32 cellular contexts compared by ENCODE assay signal in the genomic region with DNA sequence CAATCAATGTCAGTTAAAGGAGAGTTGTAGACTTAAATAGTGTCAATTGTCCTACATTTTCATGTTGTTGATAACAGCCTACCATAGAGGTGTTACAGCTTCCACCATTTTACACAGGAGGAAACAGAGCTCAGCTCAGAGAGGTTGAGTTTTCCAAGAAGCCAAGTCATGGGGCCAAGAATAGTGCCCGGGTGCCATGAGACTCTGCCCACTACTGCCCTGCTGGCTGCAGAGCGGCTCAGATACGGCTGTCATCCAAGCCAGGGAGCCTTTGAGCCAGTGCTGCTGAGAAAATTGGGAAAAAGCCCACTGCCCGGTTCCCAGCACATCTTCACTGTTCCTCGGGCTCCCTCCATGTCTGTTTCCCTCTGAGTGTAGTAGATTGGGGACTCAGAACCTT.
"Had no signal": no experiment of that assay in that cellular context is flagged by ENCODE, and none has a peak within 500 bp of the region (broad histone marks: within the 10 kb centered on the region; RNA-seq: fewer than 3 reads in every experiment).

No MANE protein-coding gene starts in this region.

- H3K27me3 Mint-ChIP-seq: activated CD4-positive, alpha-beta memory T cell treated with anti-CD3 and anti-CD28 coated beads for 36 hours; activated CD4-positive, alpha-beta T cell treated with anti-CD3 and anti-CD28 coated beads for 36 hours; activated CD4-positive, alpha-beta T cell treated with anti-CD3 and anti-CD28 coated beads, Interleukin-2, amount 10 ng/mL, durations not matched to agents 24 days and 14 days; activated CD8-positive, alpha-beta memory T cell treated with anti-CD3 and anti-CD28 coated beads, Interleukin-2, amount 10 ng/mL, durations not matched to agents 7 days and 5 days; activated naive CD4-positive, alpha-beta T cell treated with anti-CD3 and anti-CD28 coated beads, Interleukin-2, amount 50 U/mL, for 24 hours; activated naive CD8-positive, alpha-beta T cell treated with anti-CD3 and anti-CD28 coated beads, Interleukin-2, amount 10 ng/mL, durations not matched to agents 7 days and 5 days; effector memory CD8-positive, alpha-beta T cell; T-cell had no signal

- H3K4me3 ChIP-seq: esophagus squamous epithelium, heart right ventricle had no signal

- H3K9me3 ChIP-seq: esophagus squamous epithelium, heart right ventricle had no signal

- H3K27ac ChIP-seq: brain microvascular endothelial cell, epithelial cell of prostate, esophagus squamous epithelium, heart right ventricle, WERI-Rb-1 had no signal

- H3K4me3 Mint-ChIP-seq: activated CD4-positive, alpha-beta memory T cell treated with anti-CD3 and anti-CD28 coated beads for 36 hours; activated CD4-positive, alpha-beta T cell treated with anti-CD3 and anti-CD28 coated beads for 36 hours; activated CD4-positive, alpha-beta T cell treated with anti-CD3 and anti-CD28 coated beads, Interleukin-2, amount 10 ng/mL, durations not matched to agents 24 days and 14 days; activated CD8-positive, alpha-beta memory T cell treated with anti-CD3 and anti-CD28 coated beads, Interleukin-2, amount 10 ng/mL, durations not matched to agents 7 days and 5 days; activated CD8-positive, alpha-beta T cell treated with anti-CD3 and anti-CD28 coated beads, Interleukin-2, amount 10 ng/mL, durations not matched to agents 7 days and 5 days; activated naive CD4-positive, alpha-beta T cell treated with anti-CD3 and anti-CD28 coated beads for 36 hours; activated naive CD4-positive, alpha-beta T cell treated with anti-CD3 and anti-CD28 coated beads, Interleukin-2, amount 50 U/mL, for 24 hours; activated naive CD8-positive, alpha-beta T cell treated with anti-CD3 and anti-CD28 coated beads, Interleukin-2, amount 10 ng/mL, durations not matched to agents 7 days and 5 days; activated T-helper 1 cell treated with anti-CD3 and anti-CD28 coated beads, Interleukin-12 subunit alpha, Interleukin-12 subunit beta, Interleukin-2, Interleukin-4 antibody, amounts not matched to agents 30 ng/mL and 10 ng/mL and 1 ng/mL, durations not matched to agents 14 hours and 24 hours and 36 hours; effector memory CD8-positive, alpha-beta T cell; T-cell; T-helper 1 cell treated with Interleukin-12 subunit alpha and Interleukin-12 subunit beta and Interleukin-4 antibody, amounts not matched to agents 30 μg/mL and 1 μg/mL, for 36 hours had no signal

- ATAC-seq: activated CD4-positive, alpha-beta T cell treated with anti-CD3 and anti-CD28 coated beads for 36 hours; activated CD8-positive, alpha-beta memory T cell treated with anti-CD3 and anti-CD28 coated beads, Interleukin-2, amount 10 ng/mL, durations not matched to agents 7 days and 5 days; activated CD8-positive, alpha-beta T cell treated with anti-CD3 and anti-CD28 coated beads, Interleukin-2, amount 10 ng/mL, durations not matched to agents 7 days and 5 days; effector memory CD8-positive, alpha-beta T cell; T-cell had no signal

- H3K4me1 ChIP-seq: esophagus squamous epithelium had no signal

- H3K27me3 ChIP-seq: brain microvascular endothelial cell, esophagus squamous epithelium, heart right ventricle had no signal

- H3K27ac Mint-ChIP-seq: activated CD4-positive, alpha-beta memory T cell treated with anti-CD3 and anti-CD28 coated beads for 36 hours; activated CD4-positive, alpha-beta T cell treated with anti-CD3 and anti-CD28 coated beads for 36 hours; activated CD4-positive, alpha-beta T cell treated with anti-CD3 and anti-CD28 coated beads, Interleukin-2, amount 10 ng/mL, durations not matched to agents 24 days and 14 days; activated CD8-positive, alpha-beta memory T cell treated with anti-CD3 and anti-CD28 coated beads, Interleukin-2, amount 10 ng/mL, durations not matched to agents 7 days and 5 days; activated CD8-positive, alpha-beta T cell treated with anti-CD3 and anti-CD28 coated beads, Interleukin-2, amount 10 ng/mL, durations not matched to agents 7 days and 5 days; activated naive CD4-positive, alpha-beta T cell treated with anti-CD3 and anti-CD28 coated beads for 36 hours; activated naive CD4-positive, alpha-beta T cell treated with anti-CD3 and anti-CD28 coated beads, Interleukin-2, amount 50 U/mL, for 24 hours; activated naive CD8-positive, alpha-beta T cell treated with anti-CD3 and anti-CD28 coated beads, Interleukin-2, amount 10 ng/mL, durations not matched to agents 7 days and 5 days; activated T-helper 1 cell treated with anti-CD3 and anti-CD28 coated beads, Interleukin-12 subunit alpha, Interleukin-12 subunit beta, Interleukin-2, Interleukin-4 antibody, amounts not matched to agents 30 ng/mL and 10 ng/mL and 1 ng/mL, durations not matched to agents 14 hours and 24 hours and 36 hours; activated T-helper 2 cell treated with anti-CD3 and anti-CD28 coated beads, Interferon-gamma antibody, Interleukin-2, Interleukin-4, amounts not matched to agents 10 μg/mL and 5 μg/mL and 100 μg/mL, durations not matched to agents 14 hours and 24 hours and 36 hours; T-cell; T-helper 1 cell treated with Interleukin-12 subunit alpha and Interleukin-12 subunit beta and Interleukin-4 antibody, amounts not matched to agents 30 μg/mL and 1 μg/mL, for 36 hours had no signal

- DNase-seq: activated CD4-positive, alpha-beta memory T cell treated with anti-CD3 and anti-CD28 coated beads for 36 hours; activated CD4-positive, alpha-beta T cell treated with anti-CD3 and anti-CD28 coated beads for 36 hours; activated CD4-positive, alpha-beta T cell treated with anti-CD3 and anti-CD28 coated beads, Interleukin-2, amount 10 ng/mL, durations not matched to agents 24 days and 14 days; activated CD4-positive, CD25-positive, alpha-beta regulatory T cell; activated CD4-positive, CD25-positive, alpha-beta regulatory T cell treated with anti-CD3 and anti-CD28 coated beads, Interleukin-2, amount 50 U/mL, for 72 hours; activated CD8-positive, alpha-beta memory T cell treated with anti-CD3 and anti-CD28 coated beads, Interleukin-2, amount 10 ng/mL, durations not matched to agents 7 days and 5 days; activated CD8-positive, alpha-beta memory T cell treated with anti-CD3 and anti-CD28 coated beads, Interleukin-2, amount 50 U/mL, for 4 hours; activated CD8-positive, alpha-beta T cell treated with anti-CD3 and anti-CD28 coated beads, Interleukin-2, amount 10 ng/mL, durations not matched to agents 7 days and 5 days; activated effector memory CD4-positive, alpha-beta T cell treated with anti-CD3 and anti-CD28 coated beads, Interleukin-2, amount 50 U/mL, for 16 hours; activated naive CD4-positive, alpha-beta T cell treated with anti-CD3 and anti-CD28 coated beads for 36 hours; activated naive CD8-positive, alpha-beta T cell treated with anti-CD3 and anti-CD28 coated beads, Interleukin-2, amount 10 ng/mL, durations not matched to agents 7 days and 5 days; activated T-cell treated with anti-CD3 and anti-CD28 coated beads, Interleukin-2, amount 50 U/mL, for 1 hour; activated T-cell treated with anti-CD3 and anti-CD28 coated beads, Interleukin-2, amount 50 U/mL, for 48 hours; amniotic stem cell; brain microvascular endothelial cell; cortex of kidney; dermis blood vessel endothelial cell; effector CD4-positive, alpha-beta T cell; effector memory CD8-positive, alpha-beta T cell; esophagus squamous epithelium; foreskin melanocyte; glutamatergic neuron; heart right ventricle; SW 1271; T-cell; T1000; WERI-Rb-1 had no signal

- H3K9me3 Mint-ChIP-seq: activated CD4-positive, alpha-beta memory T cell treated with anti-CD3 and anti-CD28 coated beads for 36 hours; activated CD4-positive, alpha-beta T cell treated with anti-CD3 and anti-CD28 coated beads, Interleukin-2, amount 10 ng/mL, durations not matched to agents 24 days and 14 days; activated naive CD4-positive, alpha-beta T cell treated with anti-CD3 and anti-CD28 coated beads for 36 hours; activated naive CD4-positive, alpha-beta T cell treated with anti-CD3 and anti-CD28 coated beads, Interleukin-2, amount 50 U/mL, for 24 hours; activated naive CD8-positive, alpha-beta T cell treated with anti-CD3 and anti-CD28 coated beads, Interleukin-2, amount 10 ng/mL, durations not matched to agents 7 days and 5 days; activated T-helper 1 cell treated with anti-CD3 and anti-CD28 coated beads, Interleukin-12 subunit alpha, Interleukin-12 subunit beta, Interleukin-2, Interleukin-4 antibody, amounts not matched to agents 30 ng/mL and 10 ng/mL and 1 ng/mL, durations not matched to agents 14 hours and 24 hours and 36 hours; activated T-helper 2 cell treated with anti-CD3 and anti-CD28 coated beads, Interferon-gamma antibody, Interleukin-2, Interleukin-4, amounts not matched to agents 10 μg/mL and 5 μg/mL and 100 μg/mL, durations not matched to agents 14 hours and 24 hours and 36 hours; effector memory CD8-positive, alpha-beta T cell; T-cell; T-helper 1 cell treated with Interleukin-12 subunit alpha and Interleukin-12 subunit beta and Interleukin-4 antibody, amounts not matched to agents 30 μg/mL and 1 μg/mL, for 36 hours had no signal
